In genomic region chr1:168945870-168946269, GRCh38 we compare ENCODE assay signal across 17 cellular contexts.
DNase-seq lines count a peak whose midpoint lies in the region; ATAC-seq, FAIRE-seq and TF ChIP-seq lines count a peak whose summit lies in the region.
"Had no signal": no experiment of that assay in that cellular context is flagged by ENCODE, and none has a peak within 500 bp of the region (broad histone marks: within the 10 kb centered on the region; RNA-seq: fewer than 3 reads in every experiment).

No MANE protein-coding gene starts in this region.

- TF ChIP-seq POLR2A in adrenal gland (IDR thresholded peaks at IDR 0.05) = no peak

- DNase-seq in adrenal gland = peak; percentile 73 to 91 (median 88)
- peak; percentile 30 for DNase-seq in glomerular visceral epithelial cell (ENCODE audit: extremely low spot score)
- peak; percentile 1 to 45 for DNase-seq in lung microvascular endothelial cell (ENCODE audit: low read depth in 2 of 2)
- peak; percentile 95 for DNase-seq in small intestine
- no peak for DNase-seq in SW 1271 (lab: John Stamatoyannopoulos, UW)
- DNase-seq in AG08396 (ENCODE audit: low spot score) = no peak
- DNase-seq: activated CD4-positive, alpha-beta T cell treated with anti-CD3 and anti-CD28 coated beads, Interleukin-2, amount 10 ng/mL, durations not matched to agents 24 days and 14 days; activated T-cell treated with anti-CD3 and anti-CD28 coated beads, Interleukin-2, amount 50 U/mL, for 72 hours; DMS53; effector CD8-positive, alpha-beta T cell; NCI-H1417; NCI-H526 treated with DMSO at 0.1 percent for 48 hours; stimulated activated CD4-positive, alpha-beta T cell treated with anti-CD3 and anti-CD28 coated beads, Interleukin-2, amount 100 ng/mL, for 48 hours had no signal

- no peak for ATAC-seq in HG03025 (IDR thresholded peaks at IDR 0.05; ENCODE audit: low FRiP score, unreplicated experiment)
- no peak for ATAC-seq in HG02678 (IDR thresholded peaks at IDR 0.05; ENCODE audit: unreplicated experiment)
- ATAC-seq: activated T-cell treated with anti-CD3 and anti-CD28 coated beads, Interleukin-2, amount 50 U/mL, for 72 hours had no signal

- TF ChIP-seq CTCF in adrenal gland (IDR thresholded peaks at IDR 0.05) = no peak

- no peak overlapping the region for H3K4me3 ChIP-seq in adrenal gland
- no peak overlapping the region for H3K4me3 ChIP-seq in small intestine (ENCODE audit: low read depth in 1 of 2, low read length in 2 of 2)

- intact Hi-C loops in adrenal gland (cut with DNase I) = no loop called here

- H3K27me3 ChIP-seq in adrenal gland (no peaks in the 10 kb centered on the region), small intestine (ENCODE audit: control insufficient read depth in 2 of 2, insufficient read depth in 2 of 2, low read length in 2 of 2) (peaks cover 0 to 2% of the 10 kb centered on the region in 2 donors)

- H3K27ac ChIP-seq in adrenal gland (peak overlapping the region in 3 of 5 donors; percentile 23 to 57 (median 31)), small intestine (ENCODE audit: low read depth in 1 of 2, low read length in 1 of 2) (peak overlapping the region; percentile 49 to 68)
- H3K27ac ChIP-seq: RWPE1 had no signal

- no peak for FAIRE-seq in small intestine (lab: Jason Lieb, UNC)
- FAIRE-seq: keratinocyte had no signal

- no peaks in the 10 kb centered on the region for H3K9me3 ChIP-seq in adrenal gland (replicated peaks in 1 of 3)
- H3K9me3 ChIP-seq in small intestine (ENCODE audit: control insufficient read depth, low read depth) = no peaks in the 10 kb centered on the region

- WGBS in adrenal gland, 4 donors = 14 to 23% (median 20%) methylated on average over 3 of the region's 3 CpGs
- WGBS in small intestine, 3 donors = 19 to 36% (median 22%) methylated on average over 3 of the region's 3 CpGs

- H3K4me1 ChIP-seq in adrenal gland (replicated peaks in 1 of 2) (peaks cover 11 to 21% of the 10 kb centered on the region in 2 donors), small intestine (ENCODE audit: control insufficient read depth in 2 of 2, insufficient read depth in 1 of 2, low read depth in 1 of 2, low read length in 1 of 2) (no peaks in the 10 kb centered on the region)

- H3K36me3 ChIP-seq in adrenal gland (replicated peaks in 1 of 2) (no peaks in the 10 kb centered on the region), small intestine (ENCODE audit: control insufficient read depth in 2 of 2, insufficient read depth in 2 of 2, low read length in 2 of 2) (no peaks in the 10 kb centered on the region)

Comparison
In these comparisons a context has a peak if more than half of its experiments do, and no peak if none do; other contexts are left out.
1. DNase-seq: peak in adrenal gland (7 of 7), glomerular visceral epithelial cell (single experiment), lung microvascular endothelial cell (2 of 2) and small intestine (single experiment); none in SW 1271 (0 of 2) and AG08396 (single experiment).